18 cellular contexts compared by ENCODE assay signal in the genomic region with DNA sequence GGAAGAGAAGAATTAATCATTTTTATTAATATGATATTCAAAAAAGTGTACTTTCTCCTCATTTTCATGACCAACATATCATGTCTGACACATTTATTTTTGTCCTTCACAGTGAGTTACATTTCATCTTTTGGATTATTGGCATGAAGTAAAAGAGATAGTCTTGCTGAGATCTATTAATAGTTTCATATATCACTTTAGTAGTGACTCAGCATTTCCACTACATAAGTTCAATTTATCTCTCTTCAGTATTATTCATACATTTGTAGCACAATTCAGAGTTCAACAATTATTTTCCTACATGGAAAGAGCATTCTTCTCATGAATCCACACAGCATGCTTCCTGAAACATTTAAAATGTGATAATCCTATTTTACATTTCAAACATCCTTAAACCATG.
DNase-seq lines count a peak whose midpoint lies in the region; ATAC-seq and TF ChIP-seq lines count a peak whose summit lies in the region.
"Had no signal": no experiment of that assay in that cellular context is flagged by ENCODE, and none has a peak within 500 bp of the region (broad histone marks: within the 10 kb centered on the region; RNA-seq: fewer than 3 reads in every experiment).

No MANE protein-coding gene starts in this region.

- H3K14ac ChIP-seq in mesenchymal stem cell (ENCODE audit: low read length in 2 of 2): no peak overlapping the region

- intact Hi-C loops in left ventricle myocardium superior (cut with micrococcal nuclease): no loop called here
- intact Hi-C loops in upper lobe of right lung (cut with DNase I): no loop called here

- H3K27me3 ChIP-seq in right atrium auricular region (no peaks in the 10 kb centered on the region), mesenchymal stem cell (ENCODE audit: control insufficient read depth in 1 of 2, insufficient read depth in 1 of 2, low read length in 2 of 2) (no peaks in the 10 kb centered on the region), upper lobe of right lung (no peaks in the 10 kb centered on the region)

- H2AFZ ChIP-seq in mesenchymal stem cell (ENCODE audit: low read depth, low read length): no peak overlapping the region
- H2AFZ ChIP-seq: GM23248 had no signal

- H3K4me3 ChIP-seq in right atrium auricular region (no peak overlapping the region), mesenchymal stem cell (ENCODE audit: insufficient read depth in 1 of 2, low read depth in 1 of 2, low read length in 2 of 2) (no peak overlapping the region), upper lobe of right lung (no peak overlapping the region)
- H3K4me3 ChIP-seq: GM12878, GM23248 had no signal

- H3K9ac ChIP-seq in mesenchymal stem cell (ENCODE audit: low read length): no peak overlapping the region
- H3K9ac ChIP-seq: GM23248 had no signal

- no peak overlapping the region for H2AK5ac ChIP-seq in mesenchymal stem cell (ENCODE audit: low read length, severe bottlenecking)

- DNase-seq in left ventricle myocardium superior (no peak), right atrium auricular region (ENCODE audit: low spot score) (no peak), COLO829 (ENCODE audit: low spot score) (peak; percentile 6), OCI-M1 (lab: John Stamatoyannopoulos, UW) (peak; percentile 23), mesenchymal stem cell (peak; percentile 3), upper lobe of right lung (no peak), SHP77 (lab: John Stamatoyannopoulos, UW) (no peak)
- DNase-seq: 8988T; C1 segment of cervical spinal cord; Caco-2; CD4-positive, alpha-beta memory T cell; DMS153; DND-41; GDM1; GM23248; H7; HCEC 1CT had no signal

- no peaks in the 10 kb centered on the region for H3K79me1 ChIP-seq in mesenchymal stem cell (replicated peaks; ENCODE audit: low read length, poor library complexity, severe bottlenecking)

- no peaks in the 10 kb centered on the region for H3K4me1 ChIP-seq in right atrium auricular region
- H3K4me1 ChIP-seq in mesenchymal stem cell (ENCODE audit: control insufficient read depth, insufficient read depth, low read depth, low read length): no peaks in the 10 kb centered on the region
- no peaks in the 10 kb centered on the region for H3K4me1 ChIP-seq in upper lobe of right lung
- H3K4me1 ChIP-seq: Caco-2 had no signal

- H4K8ac ChIP-seq in mesenchymal stem cell (ENCODE audit: low read length): no peak overlapping the region

- H2BK15ac ChIP-seq in mesenchymal stem cell (ENCODE audit: low read depth, poor library complexity, severe bottlenecking): no peak overlapping the region

- TF ChIP-seq CTCF in right atrium auricular region (IDR thresholded peaks at IDR 0.05) (no peak), upper lobe of right lung (IDR thresholded peaks at IDR 0.05) (no peak)

- H3K4me2 ChIP-seq in mesenchymal stem cell (ENCODE audit: low read length, poor library complexity, severe bottlenecking): no peak overlapping the region

- H3K27ac ChIP-seq in right atrium auricular region (no peak overlapping the region), mesenchymal stem cell (ENCODE audit: low read length, poor library complexity, severe bottlenecking) (no peak overlapping the region), upper lobe of right lung (no peak overlapping the region)
- H3K27ac ChIP-seq: GM23248 had no signal

- H3K36me3 ChIP-seq in right atrium auricular region (no peaks in the 10 kb centered on the region), mesenchymal stem cell (ENCODE audit: control insufficient read depth in 1 of 2, insufficient read depth in 2 of 2, low read depth in 1 of 2, low read length in 2 of 2) (no peaks in the 10 kb centered on the region), upper lobe of right lung (no peaks in the 10 kb centered on the region)

- H3K9me3 ChIP-seq in right atrium auricular region: no peaks in the 10 kb centered on the region
- peaks cover 5% of the 10 kb centered on the region for H3K9me3 ChIP-seq in mesenchymal stem cell (ENCODE audit: control insufficient read depth, low read length)
- H3K9me3 ChIP-seq in upper lobe of right lung: no peaks in the 10 kb centered on the region
- H3K9me3 ChIP-seq: Caco-2 had no signal

- no peak overlapping the region for H2BK12ac ChIP-seq in mesenchymal stem cell (ENCODE audit: low read length in 2 of 2)

- no peak overlapping the region for H3K23ac ChIP-seq in mesenchymal stem cell (ENCODE audit: low read length in 2 of 2)

- H4K91ac ChIP-seq in mesenchymal stem cell (ENCODE audit: low read length): no peak overlapping the region

- no peak overlapping the region for H2BK5ac ChIP-seq in mesenchymal stem cell (ENCODE audit: low read depth, low read length, poor library complexity, severe bottlenecking)

- no peak overlapping the region for H3K4ac ChIP-seq in mesenchymal stem cell (ENCODE audit: low read depth in 1 of 2, low read length in 2 of 2)

- ATAC-seq in left ventricle myocardium superior (peak; percentile 43), upper lobe of right lung (no peak)
- ATAC-seq: GM12878 had no signal

- no peak overlapping the region for H2BK120ac ChIP-seq in mesenchymal stem cell (ENCODE audit: low read depth, low read length)

- H3K18ac ChIP-seq in mesenchymal stem cell (ENCODE audit: low read depth in 1 of 2, low read length in 2 of 2): no peak overlapping the region

Comparison
In these comparisons a context has a peak if more than half of its experiments do, and no peak if none do; other contexts are left out.
1. DNase-seq: peak in COLO829 (single experiment), OCI-M1 (single experiment) and mesenchymal stem cell (single experiment); none in left ventricle myocardium superior (single experiment), right atrium auricular region (single experiment), upper lobe of right lung (single experiment) and SHP77 (0 of 2).